ENCODE assay signal across 2 cellular contexts in the genomic region with DNA sequence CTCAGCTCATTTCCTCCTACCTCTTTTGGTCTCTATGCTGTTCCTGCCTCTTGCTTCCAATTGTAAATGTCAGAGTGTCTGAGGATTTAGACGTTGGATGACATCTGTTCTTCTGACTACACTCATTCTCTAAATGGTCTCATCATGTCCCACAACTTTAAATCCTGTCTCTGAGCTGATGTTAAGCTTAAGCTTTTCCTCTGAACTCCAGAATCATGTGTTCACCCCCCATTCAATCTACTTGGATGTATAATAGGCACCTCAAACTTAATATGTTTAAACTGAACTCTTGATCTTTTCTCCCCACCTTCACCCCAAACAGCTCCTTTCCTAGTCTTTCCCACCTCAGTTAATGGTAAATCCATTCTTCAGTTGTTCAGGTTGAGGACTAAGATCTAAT.
TF ChIP-seq lines count a peak whose summit lies in the region.

No MANE protein-coding gene starts in this region.

TF ChIP-seq in IMR-90, 13 proteins besides CTCF, POLR2A, EP300 and RAD21 (continued from another document):
- TF ChIP-seq, protein P1, sequence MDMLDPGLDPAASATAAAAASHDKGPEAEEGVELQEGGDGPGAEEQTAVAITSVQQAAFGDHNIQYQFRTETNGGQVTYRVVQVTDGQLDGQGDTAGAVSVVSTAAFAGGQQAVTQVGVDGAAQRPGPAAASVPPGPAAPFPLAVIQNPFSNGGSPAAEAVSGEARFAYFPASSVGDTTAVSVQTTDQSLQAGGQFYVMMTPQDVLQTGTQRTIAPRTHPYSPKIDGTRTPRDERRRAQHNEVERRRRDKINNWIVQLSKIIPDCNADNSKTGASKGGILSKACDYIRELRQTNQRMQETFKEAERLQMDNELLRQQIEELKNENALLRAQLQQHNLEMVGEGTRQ (IDR thresholded peaks at IDR 0.05; ENCODE audit: low read depth, low read length), result no peak
- TF ChIP-seq MAFK (IDR thresholded peaks at IDR 0.05; ENCODE audit: low read depth, low read length) (no peak), CEBPB (IDR thresholded peaks at IDR 0.05; ENCODE audit: low read depth, low read length) (no peak), SMC3 (IDR thresholded peaks at IDR 0.05; ENCODE audit: low read depth, low read length) (no peak)
- TF ChIP-seq, protein P2, sequence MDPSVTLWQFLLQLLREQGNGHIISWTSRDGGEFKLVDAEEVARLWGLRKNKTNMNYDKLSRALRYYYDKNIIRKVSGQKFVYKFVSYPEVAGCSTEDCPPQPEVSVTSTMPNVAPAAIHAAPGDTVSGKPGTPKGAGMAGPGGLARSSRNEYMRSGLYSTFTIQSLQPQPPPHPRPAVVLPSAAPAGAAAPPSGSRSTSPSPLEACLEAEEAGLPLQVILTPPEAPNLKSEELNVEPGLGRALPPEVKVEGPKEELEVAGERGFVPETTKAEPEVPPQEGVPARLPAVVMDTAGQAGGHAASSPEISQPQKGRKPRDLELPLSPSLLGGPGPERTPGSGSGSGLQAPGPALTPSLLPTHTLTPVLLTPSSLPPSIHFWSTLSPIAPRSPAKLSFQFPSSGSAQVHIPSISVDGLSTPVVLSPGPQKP (IDR thresholded peaks at IDR 0.05; ENCODE audit: borderline replicate concordance, low read depth, low read length), result no peak

TF ChIP-seq in WTC11, 78 proteins besides CTCF, POLR2A, EP300 and RAD21 (continued from another document):
- TF ChIP-seq, protein P3, sequence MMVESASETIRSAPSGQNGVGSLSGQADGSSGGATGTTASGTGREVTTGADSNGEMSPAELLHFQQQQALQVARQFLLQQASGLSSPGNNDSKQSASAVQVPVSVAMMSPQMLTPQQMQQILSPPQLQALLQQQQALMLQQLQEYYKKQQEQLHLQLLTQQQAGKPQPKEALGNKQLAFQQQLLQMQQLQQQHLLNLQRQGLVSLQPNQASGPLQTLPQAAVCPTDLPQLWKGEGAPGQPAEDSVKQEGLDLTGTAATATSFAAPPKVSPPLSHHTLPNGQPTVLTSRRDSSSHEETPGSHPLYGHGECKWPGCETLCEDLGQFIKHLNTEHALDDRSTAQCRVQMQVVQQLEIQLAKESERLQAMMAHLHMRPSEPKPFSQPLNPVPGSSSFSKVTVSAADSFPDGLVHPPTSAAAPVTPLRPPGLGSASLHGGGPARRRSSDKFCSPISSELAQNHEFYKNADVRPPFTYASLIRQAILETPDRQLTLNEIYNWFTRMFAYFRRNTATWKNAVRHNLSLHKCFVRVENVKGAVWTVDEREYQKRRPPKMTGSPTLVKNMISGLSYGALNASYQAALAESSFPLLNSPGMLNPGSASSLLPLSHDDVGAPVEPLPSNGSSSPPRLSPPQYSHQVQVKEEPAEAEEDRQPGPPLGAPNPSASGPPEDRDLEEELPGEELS (CRISPR knock-in tag; IDR thresholded peaks at IDR 0.05), result no peak
- TF ChIP-seq GABPB1 (CRISPR knock-in tag; IDR thresholded peaks at IDR 0.05) (no peak), SP1 (CRISPR knock-in tag; conservative IDR thresholded peaks at IDR 0.05) (no peak), SMAD3 (CRISPR knock-in tag; IDR thresholded peaks at IDR 0.05; ENCODE audit: borderline replicate concordance) (no peak), MXD4 (CRISPR knock-in tag; IDR thresholded peaks at IDR 0.05; ENCODE audit: borderline replicate concordance) (no peak), FOXJ3 (CRISPR knock-in tag; IDR thresholded peaks at IDR 0.05; ENCODE audit: borderline replicate concordance) (no peak), ELF4 (CRISPR knock-in tag; IDR thresholded peaks at IDR 0.05; ENCODE audit: low read depth) (no peak), ZNF219 (CRISPR knock-in tag; IDR thresholded peaks at IDR 0.05; ENCODE audit: borderline replicate concordance) (no peak), ZNF263 (CRISPR knock-in tag; IDR thresholded peaks at IDR 0.05; ENCODE audit: low read depth) (no peak), RORB (CRISPR knock-in tag; IDR thresholded peaks at IDR 0.05) (no peak), TP53 (CRISPR knock-in tag; IDR thresholded peaks at IDR 0.05) (no peak), ETV6 (CRISPR knock-in tag; IDR thresholded peaks at IDR 0.05) (no peak), ZNF138 (CRISPR knock-in tag; conservative IDR thresholded peaks at IDR 0.05) (no peak), ZNF423 (CRISPR knock-in tag; IDR thresholded peaks at IDR 0.05) (no peak)
- TF ChIP-seq, protein P4, sequence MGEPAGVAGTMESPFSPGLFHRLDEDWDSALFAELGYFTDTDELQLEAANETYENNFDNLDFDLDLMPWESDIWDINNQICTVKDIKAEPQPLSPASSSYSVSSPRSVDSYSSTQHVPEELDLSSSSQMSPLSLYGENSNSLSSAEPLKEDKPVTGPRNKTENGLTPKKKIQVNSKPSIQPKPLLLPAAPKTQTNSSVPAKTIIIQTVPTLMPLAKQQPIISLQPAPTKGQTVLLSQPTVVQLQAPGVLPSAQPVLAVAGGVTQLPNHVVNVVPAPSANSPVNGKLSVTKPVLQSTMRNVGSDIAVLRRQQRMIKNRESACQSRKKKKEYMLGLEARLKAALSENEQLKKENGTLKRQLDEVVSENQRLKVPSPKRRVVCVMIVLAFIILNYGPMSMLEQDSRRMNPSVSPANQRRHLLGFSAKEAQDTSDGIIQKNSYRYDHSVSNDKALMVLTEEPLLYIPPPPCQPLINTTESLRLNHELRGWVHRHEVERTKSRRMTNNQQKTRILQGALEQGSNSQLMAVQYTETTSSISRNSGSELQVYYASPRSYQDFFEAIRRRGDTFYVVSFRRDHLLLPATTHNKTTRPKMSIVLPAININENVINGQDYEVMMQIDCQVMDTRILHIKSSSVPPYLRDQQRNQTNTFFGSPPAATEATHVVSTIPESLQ (CRISPR knock-in tag; IDR thresholded peaks at IDR 0.05), result no peak
- TF ChIP-seq, protein P5, sequence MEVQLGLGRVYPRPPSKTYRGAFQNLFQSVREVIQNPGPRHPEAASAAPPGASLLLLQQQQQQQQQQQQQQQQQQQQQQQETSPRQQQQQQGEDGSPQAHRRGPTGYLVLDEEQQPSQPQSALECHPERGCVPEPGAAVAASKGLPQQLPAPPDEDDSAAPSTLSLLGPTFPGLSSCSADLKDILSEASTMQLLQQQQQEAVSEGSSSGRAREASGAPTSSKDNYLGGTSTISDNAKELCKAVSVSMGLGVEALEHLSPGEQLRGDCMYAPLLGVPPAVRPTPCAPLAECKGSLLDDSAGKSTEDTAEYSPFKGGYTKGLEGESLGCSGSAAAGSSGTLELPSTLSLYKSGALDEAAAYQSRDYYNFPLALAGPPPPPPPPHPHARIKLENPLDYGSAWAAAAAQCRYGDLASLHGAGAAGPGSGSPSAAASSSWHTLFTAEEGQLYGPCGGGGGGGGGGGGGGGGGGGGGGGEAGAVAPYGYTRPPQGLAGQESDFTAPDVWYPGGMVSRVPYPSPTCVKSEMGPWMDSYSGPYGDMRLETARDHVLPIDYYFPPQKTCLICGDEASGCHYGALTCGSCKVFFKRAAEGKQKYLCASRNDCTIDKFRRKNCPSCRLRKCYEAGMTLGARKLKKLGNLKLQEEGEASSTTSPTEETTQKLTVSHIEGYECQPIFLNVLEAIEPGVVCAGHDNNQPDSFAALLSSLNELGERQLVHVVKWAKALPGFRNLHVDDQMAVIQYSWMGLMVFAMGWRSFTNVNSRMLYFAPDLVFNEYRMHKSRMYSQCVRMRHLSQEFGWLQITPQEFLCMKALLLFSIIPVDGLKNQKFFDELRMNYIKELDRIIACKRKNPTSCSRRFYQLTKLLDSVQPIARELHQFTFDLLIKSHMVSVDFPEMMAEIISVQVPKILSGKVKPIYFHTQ (CRISPR knock-in tag; IDR thresholded peaks at IDR 0.05), result no peak
- TF ChIP-seq, protein P6, sequence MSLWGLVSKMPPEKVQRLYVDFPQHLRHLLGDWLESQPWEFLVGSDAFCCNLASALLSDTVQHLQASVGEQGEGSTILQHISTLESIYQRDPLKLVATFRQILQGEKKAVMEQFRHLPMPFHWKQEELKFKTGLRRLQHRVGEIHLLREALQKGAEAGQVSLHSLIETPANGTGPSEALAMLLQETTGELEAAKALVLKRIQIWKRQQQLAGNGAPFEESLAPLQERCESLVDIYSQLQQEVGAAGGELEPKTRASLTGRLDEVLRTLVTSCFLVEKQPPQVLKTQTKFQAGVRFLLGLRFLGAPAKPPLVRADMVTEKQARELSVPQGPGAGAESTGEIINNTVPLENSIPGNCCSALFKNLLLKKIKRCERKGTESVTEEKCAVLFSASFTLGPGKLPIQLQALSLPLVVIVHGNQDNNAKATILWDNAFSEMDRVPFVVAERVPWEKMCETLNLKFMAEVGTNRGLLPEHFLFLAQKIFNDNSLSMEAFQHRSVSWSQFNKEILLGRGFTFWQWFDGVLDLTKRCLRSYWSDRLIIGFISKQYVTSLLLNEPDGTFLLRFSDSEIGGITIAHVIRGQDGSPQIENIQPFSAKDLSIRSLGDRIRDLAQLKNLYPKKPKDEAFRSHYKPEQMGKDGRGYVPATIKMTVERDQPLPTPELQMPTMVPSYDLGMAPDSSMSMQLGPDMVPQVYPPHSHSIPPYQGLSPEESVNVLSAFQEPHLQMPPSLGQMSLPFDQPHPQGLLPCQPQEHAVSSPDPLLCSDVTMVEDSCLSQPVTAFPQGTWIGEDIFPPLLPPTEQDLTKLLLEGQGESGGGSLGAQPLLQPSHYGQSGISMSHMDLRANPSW (CRISPR knock-in tag; conservative IDR thresholded peaks at IDR 0.05; ENCODE audit: low read depth), result no peak
